In the genomic region with DNA sequence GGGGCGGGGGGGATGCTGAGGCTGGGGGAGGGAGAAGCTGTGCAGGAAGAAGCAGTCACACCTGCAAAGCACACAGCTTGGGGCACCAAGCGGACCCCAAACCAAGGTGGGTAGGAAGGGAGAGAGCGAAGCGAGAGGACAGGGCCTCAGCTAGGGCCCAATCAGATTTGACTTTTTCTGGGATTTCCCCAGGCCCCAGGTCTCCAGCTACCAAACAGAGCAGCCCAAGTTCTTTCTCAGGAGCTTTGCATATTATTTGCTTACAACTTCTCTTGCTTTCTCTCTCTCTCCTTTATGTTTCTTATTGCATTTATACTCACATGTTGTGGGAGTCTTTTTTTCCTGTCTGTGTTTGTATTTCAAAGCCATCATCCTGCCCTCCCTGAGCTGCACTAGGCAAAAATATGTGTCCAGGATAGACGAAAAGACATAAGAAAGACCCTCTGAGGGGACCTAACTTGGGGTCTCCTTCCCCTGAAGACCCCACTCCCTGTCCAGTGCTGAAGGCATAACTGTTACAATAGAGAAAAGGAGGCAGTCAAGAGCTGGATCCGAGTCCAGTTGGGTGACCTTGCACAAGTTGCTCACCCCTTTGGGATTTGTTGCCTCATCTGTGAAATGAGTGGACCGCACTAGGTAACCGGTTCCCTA, we compare ENCODE assay signal across 10 cellular contexts. TPM values are rescaled to one million over a fixed set of nuclear protein-coding genes. Genes with fewer than 3 reads are reported as not detected.
A peak's percentile ranks its signal among the peaks of the same experiment; 100 is the strongest.
DNase-seq lines count a peak whose midpoint lies in the region; ATAC-seq and TF ChIP-seq lines count a peak whose summit lies in the region.
"Had no signal": no experiment of that assay in that cellular context is flagged by ENCODE, and none has a peak within 500 bp of the region (broad histone marks: within the 10 kb centered on the region; RNA-seq: fewer than 3 reads in every experiment).

No MANE protein-coding gene starts in this region.

- CTCF ChIA-PET in CD8-positive, alpha-beta memory T cell (lab: Charles Lee) = interaction anchor here (0.8 to 5.9 kb wide), 19 partner anchors 10 to 196 kb away, joined by 3 to 60 read pairs (median 5); no protein-coding TSS in a partner anchor

- H3K4me1 Mint-ChIP-seq in CD8-positive, alpha-beta memory T cell = peaks cover 54 to 55% (median 54%) of the 10 kb centered on the region in 3 donors
- peaks cover 77% of the 10 kb centered on the region for H3K4me1 Mint-ChIP-seq in activated T-helper 1 cell treated with anti-CD3 and anti-CD28 coated beads, Interleukin-12 subunit alpha, Interleukin-12 subunit beta, Interleukin-2, Interleukin-4 antibody, amounts not matched to agents 30 ng/mL and 10 ng/mL and 1 ng/mL, durations not matched to agents 14 hours and 24 hours and 36 hours (ENCODE audit: low read depth)

- H3K4me3 ChIP-seq in CD8-positive, alpha-beta memory T cell (ENCODE audit: low read length) = peak overlapping the region; percentile 66

- H3K27me3 ChIP-seq in CD8-positive, alpha-beta memory T cell (ENCODE audit: insufficient read depth, low read length, poor library complexity, severe bottlenecking) = no peaks in the 10 kb centered on the region

- peak overlapping the region; percentile 65 to 99 (median 97) for H3K27ac Mint-ChIP-seq in CD8-positive, alpha-beta memory T cell
- H3K27ac Mint-ChIP-seq in activated T-helper 1 cell treated with anti-CD3 and anti-CD28 coated beads, Interleukin-12 subunit alpha, Interleukin-12 subunit beta, Interleukin-2, Interleukin-4 antibody, amounts not matched to agents 30 ng/mL and 10 ng/mL and 1 ng/mL, durations not matched to agents 14 hours and 24 hours and 36 hours = peak overlapping the region; percentile 97

- no peak for DNase-seq in CD8-positive, alpha-beta memory T cell
- no peak for DNase-seq in activated T-helper 1 cell treated with anti-CD3 and anti-CD28 coated beads, Interleukin-12 subunit alpha, Interleukin-12 subunit beta, Interleukin-2, Interleukin-4 antibody, amounts not matched to agents 30 ng/mL and 10 ng/mL and 1 ng/mL, durations not matched to agents 14 hours and 24 hours and 36 hours (ENCODE audit: low spot score)
- no peak for DNase-seq in NCI-H226
- no peak for DNase-seq in DMS 273 treated with DMSO at 0.1 percent for 48 hours (lab: John Stamatoyannopoulos, UW)
- DNase-seq in kidney tubule cell (ENCODE audit: low spot score) = no peak
- no peak for DNase-seq in 8988T
- DNase-seq: Kasumi-1 had no signal

- no peaks in the 10 kb centered on the region for H3K9me3 Mint-ChIP-seq in CD8-positive, alpha-beta memory T cell
- H3K9me3 Mint-ChIP-seq in activated T-helper 1 cell treated with anti-CD3 and anti-CD28 coated beads, Interleukin-12 subunit alpha, Interleukin-12 subunit beta, Interleukin-2, Interleukin-4 antibody, amounts not matched to agents 30 ng/mL and 10 ng/mL and 1 ng/mL, durations not matched to agents 14 hours and 24 hours and 36 hours = no peaks in the 10 kb centered on the region

- peak; percentile 38 for ATAC-seq in HG03159 (IDR thresholded peaks at IDR 0.05; ENCODE audit: unreplicated experiment)

- no peaks in the 10 kb centered on the region for H3K36me3 ChIP-seq in CD8-positive, alpha-beta memory T cell (ENCODE audit: insufficient read depth, low read length)

- TF ChIP-seq POLR2A in GM19099 (IDR thresholded peaks at IDR 0.05; ENCODE audit: extremely low read depth, insufficient read length, low read depth) = peak; percentile 65

- POLR2A ChIA-PET in CD8-positive, alpha-beta memory T cell (lab: Charles Lee) = interaction anchor here (0.9 to 1.2 kb wide), 2 partner anchors 50 to 144 kb away, joined by 3 to 8 read pairs; partner anchors contain the start of gene SMNDC1

- H3K4me1 ChIP-seq in CD8-positive, alpha-beta memory T cell (ENCODE audit: insufficient read depth, low read length) = peaks cover 48% of the 10 kb centered on the region

- intact Hi-C loops in activated T-helper 1 cell treated with anti-CD3 and anti-CD28 coated beads, Interleukin-12 subunit alpha, Interleukin-12 subunit beta, Interleukin-2, Interleukin-4 antibody, amounts not matched to agents 30 ng/mL and 10 ng/mL and 1 ng/mL, durations not matched to agents 14 hours and 24 hours and 36 hours (cut with micrococcal nuclease) = loop anchor here (2.0 kb wide), 1 partner anchor 149 kb away; no protein-coding TSS in a partner anchor

- no peaks in the 10 kb centered on the region for H3K36me3 Mint-ChIP-seq in CD8-positive, alpha-beta memory T cell
- H3K36me3 Mint-ChIP-seq in activated T-helper 1 cell treated with anti-CD3 and anti-CD28 coated beads, Interleukin-12 subunit alpha, Interleukin-12 subunit beta, Interleukin-2, Interleukin-4 antibody, amounts not matched to agents 30 ng/mL and 10 ng/mL and 1 ng/mL, durations not matched to agents 14 hours and 24 hours and 36 hours (ENCODE audit: low read depth) = no peaks in the 10 kb centered on the region

- H3K4me3 Mint-ChIP-seq in CD8-positive, alpha-beta memory T cell = peak overlapping the region; percentile 17 to 92 (median 85)
- peak overlapping the region; percentile 82 for H3K4me3 Mint-ChIP-seq in activated T-helper 1 cell treated with anti-CD3 and anti-CD28 coated beads, Interleukin-12 subunit alpha, Interleukin-12 subunit beta, Interleukin-2, Interleukin-4 antibody, amounts not matched to agents 30 ng/mL and 10 ng/mL and 1 ng/mL, durations not matched to agents 14 hours and 24 hours and 36 hours

- H3K9me3 ChIP-seq in CD8-positive, alpha-beta memory T cell (ENCODE audit: low read length) = no peaks in the 10 kb centered on the region

- H3K27ac ChIP-seq in CD8-positive, alpha-beta memory T cell (ENCODE audit: low read depth, low read length) = no peak overlapping the region
- H3K27ac ChIP-seq: VCaP had no signal

- no peaks in the 10 kb centered on the region for H3K27me3 Mint-ChIP-seq in CD8-positive, alpha-beta memory T cell
- no peaks in the 10 kb centered on the region for H3K27me3 Mint-ChIP-seq in activated T-helper 1 cell treated with anti-CD3 and anti-CD28 coated beads, Interleukin-12 subunit alpha, Interleukin-12 subunit beta, Interleukin-2, Interleukin-4 antibody, amounts not matched to agents 30 ng/mL and 10 ng/mL and 1 ng/mL, durations not matched to agents 14 hours and 24 hours and 36 hours (ENCODE audit: insufficient read depth)

RNA-seq across cellular contexts. Expression of gene SMNDC1, which starts 50.6 kb away (rescaled TPM):
- total RNA-seq in CD8-positive, alpha-beta memory T cell = 10 to 100 TPM; 54.9 to 60.1 TPM
- polyA plus RNA-seq in CD8-positive, alpha-beta memory T cell = 17.7 TPM
- 47.8 and 48.0 TPM in 2 replicates for total RNA-seq in activated T-helper 1 cell treated with anti-CD3 and anti-CD28 coated beads, Interleukin-12 subunit alpha, Interleukin-12 subunit beta, Interleukin-2, Interleukin-4 antibody, amounts not matched to agents 30 ng/mL and 10 ng/mL and 1 ng/mL, durations not matched to agents 14 hours and 24 hours and 36 hours
